In genomic region chr7:104883718-104884452, GRCh38 we compare ENCODE assay signal across 8 cellular contexts.
A peak's percentile ranks its signal among the peaks of the same experiment; 100 is the strongest.
DNase-seq lines count a peak whose midpoint lies in the region; ATAC-seq and TF ChIP-seq lines count a peak whose summit lies in the region.

No MANE protein-coding gene starts in this region.

- H3K9me3 Mint-ChIP-seq in CD4-positive, alpha-beta T cell, result no peaks in the 10 kb centered on the region
- no peaks in the 10 kb centered on the region for H3K9me3 Mint-ChIP-seq in activated CD4-positive, alpha-beta memory T cell treated with anti-CD3 and anti-CD28 coated beads, Interleukin-2, amount 10 ng/mL, durations not matched to agents 7 days and 5 days

- no peaks in the 10 kb centered on the region for H3K9me3 ChIP-seq in CD4-positive, alpha-beta T cell (ENCODE audit: control insufficient read depth, low read length)

- peak; percentile 93 for TF ChIP-seq CTCF in CD4-positive, alpha-beta T cell (IDR thresholded peaks at IDR 0.05)

- peak; percentile 92 for ATAC-seq in CD4-positive, alpha-beta T cell (ENCODE audit: poor library complexity)
- ATAC-seq in GM19395 (IDR thresholded peaks at IDR 0.05; ENCODE audit: unreplicated experiment) (peak; percentile 88), HG03469 (IDR thresholded peaks at IDR 0.05; ENCODE audit: unreplicated experiment) (peak; percentile 52)

- no peak overlapping the region for H3K27ac ChIP-seq in CD4-positive, alpha-beta T cell (ENCODE audit: low read depth, low read length)

- no peaks in the 10 kb centered on the region for H3K36me3 Mint-ChIP-seq in CD4-positive, alpha-beta T cell (ENCODE audit: low read depth)
- no peaks in the 10 kb centered on the region for H3K36me3 Mint-ChIP-seq in activated CD4-positive, alpha-beta memory T cell treated with anti-CD3 and anti-CD28 coated beads, Interleukin-2, amount 10 ng/mL, durations not matched to agents 7 days and 5 days (ENCODE audit: low read depth)

- DNase-seq in CD4-positive, alpha-beta T cell, result peak; percentile 49 to 81 (median 68)
- DNase-seq in NCI-H69 (lab: John Stamatoyannopoulos, UW), result peak; percentile 88
- peak; percentile 72 for DNase-seq in activated CD4-positive, alpha-beta memory T cell treated with anti-CD3 and anti-CD28 coated beads, Interleukin-2, amount 10 ng/mL, durations not matched to agents 7 days and 5 days
- DNase-seq in ecto neural progenitor cell (ENCODE audit: low spot score), result peak; percentile 86
- peak; percentile 89 for DNase-seq in medulla oblongata (ENCODE audit: extremely low spot score)
- peak; percentile 39 for DNase-seq in stimulated activated CD8-positive, alpha-beta memory T cell treated with anti-CD3 and anti-CD28 coated beads, Interleukin-12 subunit alpha, Interleukin-12 subunit beta, amount 100 ng/mL, for 24 hours (ENCODE audit: extremely low read depth)

- POLR2A ChIA-PET in CD4-positive, alpha-beta T cell (lab: Charles Lee), result interaction anchor here (0.6 to 1.3 kb wide), 4 partner anchors 26 to 971 kb away, joined by 3 to 8 read pairs (median 3); no protein-coding TSS in a partner anchor
- POLR2A ChIA-PET in activated CD4-positive, alpha-beta memory T cell treated with anti-CD3 and anti-CD28 coated beads, Interleukin-2, amount 10 ng/mL, durations not matched to agents 7 days and 5 days (lab: Charles Lee), result interaction anchor here (0.9 to 1.1 kb wide), 3 partner anchors 11 to 37 kb away, joined by 3 read pairs; no protein-coding TSS in a partner anchor

- intact Hi-C loops in CD4-positive, alpha-beta T cell (cut with DNase I, micrococcal nuclease), result loop anchor here (1.0 to 5.0 kb wide), 3 partner anchors 33 to 603 kb away; no protein-coding TSS in a partner anchor

- no peak overlapping the region for H3K4me3 Mint-ChIP-seq in CD4-positive, alpha-beta T cell
- H3K4me3 Mint-ChIP-seq in activated CD4-positive, alpha-beta memory T cell treated with anti-CD3 and anti-CD28 coated beads, Interleukin-2, amount 10 ng/mL, durations not matched to agents 7 days and 5 days, result no peak overlapping the region

- peaks cover 10% of the 10 kb centered on the region for H3K4me1 Mint-ChIP-seq in CD4-positive, alpha-beta T cell (ENCODE audit: low read depth)
- peaks cover 15% of the 10 kb centered on the region for H3K4me1 Mint-ChIP-seq in activated CD4-positive, alpha-beta memory T cell treated with anti-CD3 and anti-CD28 coated beads, Interleukin-2, amount 10 ng/mL, durations not matched to agents 7 days and 5 days

- H3K27me3 Mint-ChIP-seq in CD4-positive, alpha-beta T cell, result no peaks in the 10 kb centered on the region
- peaks cover 11% of the 10 kb centered on the region for H3K27me3 Mint-ChIP-seq in activated CD4-positive, alpha-beta memory T cell treated with anti-CD3 and anti-CD28 coated beads, Interleukin-2, amount 10 ng/mL, durations not matched to agents 7 days and 5 days

- CTCF ChIA-PET in CD4-positive, alpha-beta T cell (lab: Charles Lee), result interaction anchor here (0.6 to 3.4 kb wide), 14 partner anchors 9 to 97 kb away, joined by 3 to 61 read pairs (median 4); no protein-coding TSS in a partner anchor
- CTCF ChIA-PET in activated CD4-positive, alpha-beta memory T cell treated with anti-CD3 and anti-CD28 coated beads, Interleukin-2, amount 10 ng/mL, durations not matched to agents 7 days and 5 days (lab: Charles Lee), result interaction anchor here (0.7 to 4.1 kb wide), 32 partner anchors 11 to 705 kb away, joined by 3 to 136 read pairs (median 4); no protein-coding TSS in a partner anchor

- H3K27ac Mint-ChIP-seq in CD4-positive, alpha-beta T cell, result no peak overlapping the region
- H3K27ac Mint-ChIP-seq in activated CD4-positive, alpha-beta memory T cell treated with anti-CD3 and anti-CD28 coated beads, Interleukin-2, amount 10 ng/mL, durations not matched to agents 7 days and 5 days, result no peak overlapping the region

- no peaks in the 10 kb centered on the region for H3K27me3 ChIP-seq in CD4-positive, alpha-beta T cell (ENCODE audit: control insufficient read depth, insufficient read depth, low read length)

Comparison
In these comparisons a context has a peak if more than half of its experiments do, and no peak if none do; other contexts are left out.
1. DNase-seq: peak in every context shown above with its lines; median percentile 89 in medulla oblongata; 88 in NCI-H69; 86 in ecto neural progenitor cell; 72 in activated CD4-positive, alpha-beta memory T cell treated with anti-CD3 and anti-CD28 coated beads, Interleukin-2, amount 10 ng/mL, durations not matched to agents 7 days and 5 days; 68 in CD4-positive, alpha-beta T cell; 39 in stimulated activated CD8-positive, alpha-beta memory T cell treated with anti-CD3 and anti-CD28 coated beads, Interleukin-12 subunit alpha, Interleukin-12 subunit beta, amount 100 ng/mL, for 24 hours.